ENCODE assay signal across 24 cellular contexts in the genomic region with DNA sequence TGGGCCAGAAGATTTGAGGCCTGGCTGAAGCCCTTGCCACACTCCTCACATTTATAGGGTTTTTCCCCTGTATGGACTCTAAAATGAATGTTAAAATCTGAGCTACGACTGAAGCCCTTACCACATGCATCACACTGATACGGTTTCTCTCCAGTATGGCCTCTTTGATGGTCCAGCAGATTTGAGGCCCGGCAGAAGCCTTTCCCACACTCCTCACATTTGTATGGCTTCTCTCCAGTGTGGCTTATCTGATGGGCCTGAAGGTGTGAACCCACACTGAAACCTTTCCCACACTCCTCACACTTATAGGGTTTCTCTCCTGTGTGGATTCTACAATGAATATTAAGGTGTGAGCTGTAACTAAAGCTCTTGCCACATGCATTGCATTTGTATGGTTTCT. TPM values are rescaled to one million over a fixed set of nuclear protein-coding genes. Genes with fewer than 3 reads are reported as not detected.
DNase-seq lines count a peak whose midpoint lies in the region; ATAC-seq and TF ChIP-seq lines count a peak whose summit lies in the region.
"Had no signal": no experiment of that assay in that cellular context is flagged by ENCODE, and none has a peak within 500 bp of the region (broad histone marks: within the 10 kb centered on the region; RNA-seq: fewer than 3 reads in every experiment).

No MANE protein-coding gene starts in this region.

- no peak overlapping the region for H3K9ac ChIP-seq in mammary epithelial cell (ENCODE audit: insufficient read depth, low read length)
- H3K9ac ChIP-seq: GM23248 had no signal

- DNase-seq in mammary epithelial cell = no peak
- no peak for DNase-seq in breast epithelium (ENCODE audit: low spot score in 2 of 2)
- DNase-seq in coronary artery (ENCODE audit: low spot score) = no peak
- DNase-seq in memory B cell (ENCODE audit: low spot score in 2 of 2) = no peak
- DNase-seq in stimulated activated naive B cell treated with anti-CD40 and anti-IgM and Interleukin-4, amounts not matched to agents 10 μg/mL and 1 μg/mL and 100 μg/mL, for 72 hours = no peak
- DNase-seq in central memory CD4-positive, alpha-beta T cell = no peak
- DNase-seq: AML-193, DMS 273 treated with DMSO at 0.1 percent for 48 hours, DMS79 treated with DMSO at 0.1 percent for 48 hours, GM23248, H9, Karpas-422, NCI-H1694, NCI-H2081, NCI-H2171, NCI-H524 treated with DMSO at 0.1 percent for 48 hours, NCI-H82, Peyer's patch, SJCRH30 had no signal

- no peaks in the 10 kb centered on the region for H3K4me1 Mint-ChIP-seq in memory B cell
- H3K4me1 Mint-ChIP-seq in stimulated activated naive B cell treated with anti-CD40 and anti-IgM and Interleukin-4, amounts not matched to agents 10 μg/mL and 1 μg/mL and 100 μg/mL, for 72 hours = no peaks in the 10 kb centered on the region
- H3K4me1 Mint-ChIP-seq: CD14-positive monocyte, H9, IgD-negative memory B cell had no signal

- H4K20me1 ChIP-seq in mammary epithelial cell (ENCODE audit: insufficient read depth, low read length) = no peaks in the 10 kb centered on the region

- BruUV-seq in mammary epithelial cell (replicated peaks; lab: Mats Ljungman, UMichigan) = TSS peak; percentile 37

- TF ChIP-seq POLR2A in breast epithelium (IDR thresholded peaks at IDR 0.05) = no peak

- H3K4me3 ChIP-seq in mammary epithelial cell (replicated peaks in 1 of 3; ENCODE audit: insufficient read depth in 1 of 3, low read depth in 2 of 3, low read length in 3 of 3) = no peak overlapping the region
- peak overlapping the region in 1 of 3 donors; percentile 21 for H3K4me3 ChIP-seq in breast epithelium
- H3K4me3 ChIP-seq in coronary artery = peak overlapping the region; percentile 22
- H3K4me3 ChIP-seq: GM23248, Peyer's patch, SJCRH30 had no signal

- intact Hi-C loops in mammary epithelial cell (cut with micrococcal nuclease) = no loop called here
- intact Hi-C loops in breast epithelium (cut with DNase I; ENCODE audit: low total_unique reads) = no loop called here

- H3K27me3 ChIP-seq in mammary epithelial cell (ENCODE audit: insufficient read depth, low read length) (no peaks in the 10 kb centered on the region), breast epithelium (no peaks in the 10 kb centered on the region)
- H3K27me3 ChIP-seq: Peyer's patch, SJCRH30 had no signal

- H3K27ac Mint-ChIP-seq in memory B cell = peak overlapping the region; percentile 39
- H3K27ac Mint-ChIP-seq in stimulated activated naive B cell treated with anti-CD40 and anti-IgM and Interleukin-4, amounts not matched to agents 10 μg/mL and 1 μg/mL and 100 μg/mL, for 72 hours = peak overlapping the region; percentile 56
- H3K27ac Mint-ChIP-seq: IgD-negative memory B cell had no signal

- H2AFZ ChIP-seq in mammary epithelial cell (ENCODE audit: low read depth, low read length) = no peak overlapping the region
- H2AFZ ChIP-seq: GM23248 had no signal

- ATAC-seq in memory B cell (ENCODE audit: low read depth) (no peak), GM19324 (IDR thresholded peaks at IDR 0.05; ENCODE audit: low FRiP score, unreplicated experiment) (no peak), HG03135 (IDR thresholded peaks at IDR 0.05; ENCODE audit: unreplicated experiment) (no peak)
- ATAC-seq in stimulated activated naive B cell treated with anti-CD40 and anti-IgM and Interleukin-4, amounts not matched to agents 10 μg/mL and 1 μg/mL and 100 μg/mL, for 72 hours (replicated peaks) = no peak

- peaks cover 14% of the 10 kb centered on the region for H3K36me3 ChIP-seq in mammary epithelial cell (ENCODE audit: insufficient read depth, low read length)
- H3K36me3 ChIP-seq in breast epithelium = peaks cover 52% of the 10 kb centered on the region

- no peaks in the 10 kb centered on the region for H3K27me3 Mint-ChIP-seq in memory B cell
- H3K27me3 Mint-ChIP-seq in stimulated activated naive B cell treated with anti-CD40 and anti-IgM and Interleukin-4, amounts not matched to agents 10 μg/mL and 1 μg/mL and 100 μg/mL, for 72 hours = no peaks in the 10 kb centered on the region
- H3K27me3 Mint-ChIP-seq: IgD-negative memory B cell had no signal

- no peaks in the 10 kb centered on the region for H3K79me2 ChIP-seq in mammary epithelial cell (ENCODE audit: insufficient read depth, low read length)

- dilution Hi-C loops in mammary epithelial cell (cut with HindIII; ENCODE audit: low sequenced_read_pairs) = no loop called here

- H3K9me3 Mint-ChIP-seq in memory B cell = peaks cover 28% of the 10 kb centered on the region
- H3K9me3 Mint-ChIP-seq in stimulated activated naive B cell treated with anti-CD40 and anti-IgM and Interleukin-4, amounts not matched to agents 10 μg/mL and 1 μg/mL and 100 μg/mL, for 72 hours = peaks cover 43 to 44% of the 10 kb centered on the region in 2 donors

- in situ Hi-C loops in mammary epithelial cell (cut with MboI; ENCODE audit: low sequenced_read_pairs in 2 of 2) = no loop called here

- H3K9me3 ChIP-seq in mammary epithelial cell (replicated peaks; ENCODE audit: insufficient read depth, low read length) (peaks cover 35% of the 10 kb centered on the region), breast epithelium (peaks cover 93 to 100% of the 10 kb centered on the region in 2 donors)

- TF ChIP-seq CTCF in mammary epithelial cell (conservative IDR thresholded peaks at IDR 0.05 in 1 of 2, IDR thresholded peaks at IDR 0.05 in 1 of 2; ENCODE audit: extremely low read depth in 1 of 2, insufficient read depth in 1 of 2, low read depth in 1 of 2, low read length in 2 of 2) (no peak), breast epithelium (IDR thresholded peaks at IDR 0.05) (no peak), coronary artery (IDR thresholded peaks at IDR 0.05) (no peak)

- CTCF ChIA-PET in mammary epithelial cell (lab: Charles Lee; ENCODE audit: low non-redundant PET) = no interaction called here

- H3K4me3 Mint-ChIP-seq in memory B cell = no peak overlapping the region
- H3K4me3 Mint-ChIP-seq in stimulated activated naive B cell treated with anti-CD40 and anti-IgM and Interleukin-4, amounts not matched to agents 10 μg/mL and 1 μg/mL and 100 μg/mL, for 72 hours = no peak overlapping the region
- H3K4me3 Mint-ChIP-seq: CD14-positive monocyte, H9 had no signal

- no peak overlapping the region for H3K4me2 ChIP-seq in mammary epithelial cell (ENCODE audit: insufficient read depth, low read depth, low read length)

- H3K4me1 ChIP-seq in mammary epithelial cell (ENCODE audit: insufficient read depth, low read length) = no peaks in the 10 kb centered on the region
- no peaks in the 10 kb centered on the region for H3K4me1 ChIP-seq in breast epithelium
- H3K4me1 ChIP-seq: Peyer's patch, SJCRH30 had no signal

- no peak overlapping the region for H3K27ac ChIP-seq in mammary epithelial cell (ENCODE audit: insufficient read depth, low read depth, low read length)
- no peak overlapping the region for H3K27ac ChIP-seq in breast epithelium
- no peak overlapping the region for H3K27ac ChIP-seq in coronary artery
- H3K27ac ChIP-seq: 22Rv1, GM23248, Peyer's patch, SJCRH30 had no signal

- 67% methylated on average over 3 of the region's 3 CpGs for WGBS in mammary epithelial cell (ENCODE audit: low coverage, missing lambda C conversion rate)

- peaks cover 65% of the 10 kb centered on the region for H3K36me3 Mint-ChIP-seq in memory B cell
- peaks cover 69 to 73% of the 10 kb centered on the region in 2 donors for H3K36me3 Mint-ChIP-seq in stimulated activated naive B cell treated with anti-CD40 and anti-IgM and Interleukin-4, amounts not matched to agents 10 μg/mL and 1 μg/mL and 100 μg/mL, for 72 hours

RNA-seq across cellular contexts. Expression of gene ZNF45, which starts 21.0 kb away (rescaled TPM):
- total RNA-seq in mammary epithelial cell (10 to 100 TPM; 10.6 to 13.3 TPM), breast epithelium (10 to 100 TPM in 2 of 3 donors, 1 to 10 TPM in 1; 9.8 to 29.7 (median 19.3) TPM)
- polyA plus RNA-seq in mammary epithelial cell = 6.3 TPM
- polyA minus RNA-seq in mammary epithelial cell = 4.3 TPM

RNA-seq across cellular contexts. Expression of gene ZNF404, which starts 30.3 kb away (rescaled TPM):
- total RNA-seq in mammary epithelial cell (1 to 10 TPM; 1.6 to 3.2 TPM), breast epithelium (1 to 10 TPM; 1.1 to 5.9 (median 3.6) TPM)
- 0.67 TPM for polyA plus RNA-seq in mammary epithelial cell
- not detected for polyA minus RNA-seq in mammary epithelial cell
- polyA plus RNA-seq: CD14-positive monocyte had no signal

RNA-seq across cellular contexts. Expression of gene ZNF221, which starts 37.0 kb away (rescaled TPM):
- total RNA-seq in mammary epithelial cell = 1 to 10 TPM; 4.1 to 9.3 TPM
- polyA plus RNA-seq in mammary epithelial cell = 0.87 TPM
- polyA minus RNA-seq in mammary epithelial cell = 17.9 TPM
- total RNA-seq in breast epithelium = 10 to 100 TPM in 1 of 3 donors, 1 to 10 TPM in 2; 4.5 to 11.7 (median 7.2) TPM
